ENCODE assay signal across 12 cellular contexts in genomic region chrX:139738581-139738980, GRCh38. TPM values are rescaled to one million over a fixed set of nuclear protein-coding genes. Genes with fewer than 3 reads are reported as not detected.
A peak's percentile ranks its signal among the peaks of the same experiment; 100 is the strongest.
DNase-seq lines count a peak whose midpoint lies in the region; ATAC-seq lines count a peak whose summit lies in the region.
"Had no signal": no experiment of that assay in that cellular context is flagged by ENCODE, and none has a peak within 500 bp of the region (broad histone marks: within the 10 kb centered on the region; RNA-seq: fewer than 3 reads in every experiment).

No MANE protein-coding gene starts in this region.

- no peak overlapping the region for H3K4ac ChIP-seq in mesenchymal stem cell (ENCODE audit: low read depth in 1 of 2, low read length in 2 of 2)

- no peaks in the 10 kb centered on the region for H3K9me3 Mint-ChIP-seq in activated T-helper 2 cell treated with anti-CD3 and anti-CD28 coated beads, Interferon-gamma antibody, Interleukin-2, Interleukin-4, amounts not matched to agents 10 μg/mL and 5 μg/mL and 100 μg/mL, durations not matched to agents 14 hours and 24 hours and 36 hours

- no peak overlapping the region for H3K9ac ChIP-seq in mesenchymal stem cell (ENCODE audit: low read length)

- H3K23ac ChIP-seq in mesenchymal stem cell (ENCODE audit: low read length in 2 of 2): no peak overlapping the region

- H3K14ac ChIP-seq in mesenchymal stem cell (ENCODE audit: low read length in 2 of 2): no peak overlapping the region

- no peak overlapping the region for H2BK12ac ChIP-seq in mesenchymal stem cell (ENCODE audit: low read length in 2 of 2)

- no peaks in the 10 kb centered on the region for H3K4me1 ChIP-seq in mesenchymal stem cell (ENCODE audit: control insufficient read depth, insufficient read depth, low read depth, low read length)

- intact Hi-C loops in activated T-helper 2 cell treated with anti-CD3 and anti-CD28 coated beads, Interferon-gamma antibody, Interleukin-2, Interleukin-4, amounts not matched to agents 10 μg/mL and 5 μg/mL and 100 μg/mL, durations not matched to agents 14 hours and 24 hours and 36 hours (cut with micrococcal nuclease): loop anchor here (2.0 kb wide), 1 partner anchor 56 kb away; no protein-coding TSS in a partner anchor

- DNase-seq in LHCN-M2 (ENCODE audit: low read depth) (peak; percentile 61), mesenchymal stem cell (peak; percentile 24)
- no peak for DNase-seq in activated T-helper 2 cell treated with anti-CD3 and anti-CD28 coated beads, Interferon-gamma antibody, Interleukin-2, Interleukin-4, amounts not matched to agents 10 μg/mL and 5 μg/mL and 100 μg/mL, durations not matched to agents 14 hours and 24 hours and 36 hours (ENCODE audit: low spot score)
- no peak for DNase-seq in activated naive CD4-positive, alpha-beta T cell treated with Interleukin-2 at 50 U/mL for 16 hours
- DNase-seq: caudate nucleus, DND-41, head of caudate nucleus, NCI-H1105 treated with DMSO at 0.1 percent for 48 hours had no signal

- H3K4me3 Mint-ChIP-seq in activated T-helper 2 cell treated with anti-CD3 and anti-CD28 coated beads, Interferon-gamma antibody, Interleukin-2, Interleukin-4, amounts not matched to agents 10 μg/mL and 5 μg/mL and 100 μg/mL, durations not matched to agents 14 hours and 24 hours and 36 hours (ENCODE audit: low read depth): no peak overlapping the region
- H3K4me3 Mint-ChIP-seq: activated CD4-positive, alpha-beta T cell treated with anti-CD3 and anti-CD28 coated beads for 36 hours had no signal

- H3K79me1 ChIP-seq in mesenchymal stem cell (replicated peaks; ENCODE audit: low read length, poor library complexity, severe bottlenecking): no peaks in the 10 kb centered on the region

- no peak overlapping the region for H2BK5ac ChIP-seq in mesenchymal stem cell (ENCODE audit: low read depth, low read length, poor library complexity, severe bottlenecking)

- H3K36me3 ChIP-seq in mesenchymal stem cell (ENCODE audit: control insufficient read depth in 1 of 2, insufficient read depth in 2 of 2, low read depth in 1 of 2, low read length in 2 of 2): peaks cover 0 to 29% of the 10 kb centered on the region in 2 experiments

- no peak overlapping the region for H2AFZ ChIP-seq in mesenchymal stem cell (ENCODE audit: low read depth, low read length)

- no peak overlapping the region for H2AK5ac ChIP-seq in mesenchymal stem cell (ENCODE audit: low read length, severe bottlenecking)

- no peak overlapping the region for H3K4me3 ChIP-seq in mesenchymal stem cell (ENCODE audit: insufficient read depth in 1 of 2, low read depth in 1 of 2, low read length in 2 of 2)

- H3K4me1 Mint-ChIP-seq in activated T-helper 2 cell treated with anti-CD3 and anti-CD28 coated beads, Interferon-gamma antibody, Interleukin-2, Interleukin-4, amounts not matched to agents 10 μg/mL and 5 μg/mL and 100 μg/mL, durations not matched to agents 14 hours and 24 hours and 36 hours (ENCODE audit: low read depth): peaks cover 15% of the 10 kb centered on the region

- ATAC-seq in GM19395 (IDR thresholded peaks at IDR 0.05; ENCODE audit: unreplicated experiment) (peak; percentile 71), HG02610 (IDR thresholded peaks at IDR 0.05; ENCODE audit: unreplicated experiment) (no peak), HG03354 (IDR thresholded peaks at IDR 0.05; ENCODE audit: poor library complexity, severe bottlenecking, unreplicated experiment) (no peak)

- H3K36me3 Mint-ChIP-seq in activated T-helper 2 cell treated with anti-CD3 and anti-CD28 coated beads, Interferon-gamma antibody, Interleukin-2, Interleukin-4, amounts not matched to agents 10 μg/mL and 5 μg/mL and 100 μg/mL, durations not matched to agents 14 hours and 24 hours and 36 hours (ENCODE audit: low read depth): peaks cover 36% of the 10 kb centered on the region

- peak overlapping the region; percentile 35 for H3K27ac Mint-ChIP-seq in activated T-helper 2 cell treated with anti-CD3 and anti-CD28 coated beads, Interferon-gamma antibody, Interleukin-2, Interleukin-4, amounts not matched to agents 10 μg/mL and 5 μg/mL and 100 μg/mL, durations not matched to agents 14 hours and 24 hours and 36 hours

- no peak overlapping the region for H3K27ac ChIP-seq in mesenchymal stem cell (ENCODE audit: low read length, poor library complexity, severe bottlenecking)

- H4K91ac ChIP-seq in mesenchymal stem cell (ENCODE audit: low read length): no peak overlapping the region

- H2BK120ac ChIP-seq in mesenchymal stem cell (ENCODE audit: low read depth, low read length): no peak overlapping the region

- no peak overlapping the region for H2BK15ac ChIP-seq in mesenchymal stem cell (ENCODE audit: low read depth, poor library complexity, severe bottlenecking)

- H3K27me3 Mint-ChIP-seq in activated T-helper 2 cell treated with anti-CD3 and anti-CD28 coated beads, Interferon-gamma antibody, Interleukin-2, Interleukin-4, amounts not matched to agents 10 μg/mL and 5 μg/mL and 100 μg/mL, durations not matched to agents 14 hours and 24 hours and 36 hours (ENCODE audit: low read depth): no peaks in the 10 kb centered on the region
- H3K27me3 Mint-ChIP-seq: activated CD4-positive, alpha-beta T cell treated with anti-CD3 and anti-CD28 coated beads for 36 hours had no signal

- no peak overlapping the region for H3K4me2 ChIP-seq in mesenchymal stem cell (ENCODE audit: low read length, poor library complexity, severe bottlenecking)

- H3K18ac ChIP-seq in mesenchymal stem cell (ENCODE audit: low read depth in 1 of 2, low read length in 2 of 2): no peak overlapping the region

- H4K8ac ChIP-seq in mesenchymal stem cell (ENCODE audit: low read length): no peak overlapping the region

- H3K9me3 ChIP-seq in mesenchymal stem cell (ENCODE audit: control insufficient read depth, low read length): no peaks in the 10 kb centered on the region

- H3K27me3 ChIP-seq in mesenchymal stem cell (ENCODE audit: control insufficient read depth in 1 of 2, insufficient read depth in 1 of 2, low read length in 2 of 2): no peaks in the 10 kb centered on the region

RNA-seq across cellular contexts. Expression of gene MCF2, which starts 30.6 kb away (rescaled TPM):
- 1.9 and 3.2 TPM in 2 replicates for total RNA-seq in LHCN-M2 (2014; rRNA removed)
- polyA plus RNA-seq in LHCN-M2 (2012): 0.69 TPM
- 0.46 and 0.66 TPM in 2 replicates for total RNA-seq in activated T-helper 2 cell treated with anti-CD3 and anti-CD28 coated beads, Interferon-gamma antibody, Interleukin-2, Interleukin-4, amounts not matched to agents 10 μg/mL and 5 μg/mL and 100 μg/mL, durations not matched to agents 14 hours and 24 hours and 36 hours
- not detected for polyA plus RNA-seq in mesenchymal stem cell (2013, experiment 1 of 2)
- polyA plus RNA-seq in mesenchymal stem cell (2013, experiment 2 of 2): 0.01 TPM

Comparison
In these comparisons a context has a peak if more than half of its experiments do, and no peak if none do; other contexts are left out.
1. DNase-seq: peak in LHCN-M2 (single experiment) and mesenchymal stem cell (single experiment); none in activated T-helper 2 cell treated with anti-CD3 and anti-CD28 coated beads, Interferon-gamma antibody, Interleukin-2, Interleukin-4, amounts not matched to agents 10 μg/mL and 5 μg/mL and 100 μg/mL, durations not matched to agents 14 hours and 24 hours and 36 hours (single experiment) and activated naive CD4-positive, alpha-beta T cell treated with Interleukin-2 at 50 U/mL for 16 hours (single experiment).